In the genomic region with DNA sequence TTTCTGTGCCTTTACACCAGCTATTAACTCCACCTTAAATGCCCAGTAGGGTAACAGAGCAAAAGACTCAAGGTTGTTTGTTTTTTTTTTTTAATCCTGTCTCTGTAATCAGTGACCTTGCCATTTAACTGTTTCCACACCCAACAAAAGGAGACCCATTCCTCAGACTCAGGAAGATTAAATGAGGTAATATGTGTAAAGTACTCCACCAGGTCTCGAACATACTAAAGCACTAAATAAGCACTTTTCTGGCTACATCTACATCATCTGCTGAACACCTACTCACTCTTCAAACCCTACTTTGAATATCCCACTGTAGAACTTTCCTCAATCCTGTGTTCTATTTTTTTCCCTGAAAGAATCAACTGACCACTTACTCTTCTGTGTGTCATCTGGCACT, we compare ENCODE assay signal across 21 cellular contexts.
"Had no signal": no experiment of that assay in that cellular context is flagged by ENCODE, and none has a peak within 500 bp of the region (broad histone marks: within the 10 kb centered on the region; RNA-seq: fewer than 3 reads in every experiment).

No MANE protein-coding gene starts in this region.

- H3K36me3 ChIP-seq: esophagus squamous epithelium, gastrocnemius medialis, heart right ventricle, left lung, lower lobe of right lung had no signal

- H3K27ac ChIP-seq: coronary artery, dorsolateral prefrontal cortex, epithelial cell of prostate, esophagus squamous epithelium, gastrocnemius medialis, heart right ventricle, left lung, lower lobe of right lung had no signal

- H3K27me3 ChIP-seq: dorsolateral prefrontal cortex, esophagus squamous epithelium, gastrocnemius medialis, heart right ventricle, left lung had no signal

- H3K4me3 ChIP-seq: coronary artery, esophagus squamous epithelium, gastrocnemius medialis, heart right ventricle, left lung, lower lobe of right lung had no signal

- DNase-seq: dermis blood vessel endothelial cell; dorsolateral prefrontal cortex; effector CD4-positive, alpha-beta T cell; effector memory CD4-positive, alpha-beta T cell; endodermal cell; esophagus squamous epithelium; foreskin fibroblast; foreskin melanocyte; gastrocnemius medialis; glutamatergic neuron; head of caudate nucleus; heart right ventricle; hippocampal formation; left cardiac atrium; left lung; left ventricle myocardium superior; lower lobe of right lung; mesendoderm; midbrain had no signal

- H3K9me3 ChIP-seq: esophagus squamous epithelium, gastrocnemius medialis, heart right ventricle, left lung, lower lobe of right lung had no signal
